1 cellular context compared by ENCODE assay signal in the genomic region with DNA sequence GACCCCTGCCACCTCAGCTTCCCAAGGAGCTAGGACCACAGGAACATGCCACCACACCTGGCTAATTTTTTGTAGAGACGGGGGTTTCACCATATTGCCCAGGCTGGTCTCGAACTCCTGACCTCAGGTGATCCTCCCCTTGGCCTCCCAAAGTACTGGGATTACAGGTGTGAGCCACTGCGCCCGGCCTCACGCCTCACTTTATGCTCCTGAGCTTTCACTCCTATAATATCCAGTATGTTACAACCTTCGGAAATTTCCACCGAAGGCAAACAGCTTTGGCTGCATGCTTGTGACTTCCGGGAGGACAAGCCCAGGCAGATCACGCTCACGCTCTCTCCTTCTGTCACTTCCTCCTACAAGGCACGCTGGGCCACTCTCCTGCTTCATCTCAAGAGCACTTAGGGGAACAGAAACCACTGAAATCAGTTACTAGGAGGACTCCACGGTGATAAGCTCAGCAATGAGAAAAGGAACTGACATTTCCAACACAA.
TF ChIP-seq lines count a peak whose summit lies in the region.

No MANE protein-coding gene starts in this region.

TF ChIP-seq in WTC11, 78 proteins besides CTCF, POLR2A, EP300 and RAD21 (continued from another document):
- TF ChIP-seq, protein P1, sequence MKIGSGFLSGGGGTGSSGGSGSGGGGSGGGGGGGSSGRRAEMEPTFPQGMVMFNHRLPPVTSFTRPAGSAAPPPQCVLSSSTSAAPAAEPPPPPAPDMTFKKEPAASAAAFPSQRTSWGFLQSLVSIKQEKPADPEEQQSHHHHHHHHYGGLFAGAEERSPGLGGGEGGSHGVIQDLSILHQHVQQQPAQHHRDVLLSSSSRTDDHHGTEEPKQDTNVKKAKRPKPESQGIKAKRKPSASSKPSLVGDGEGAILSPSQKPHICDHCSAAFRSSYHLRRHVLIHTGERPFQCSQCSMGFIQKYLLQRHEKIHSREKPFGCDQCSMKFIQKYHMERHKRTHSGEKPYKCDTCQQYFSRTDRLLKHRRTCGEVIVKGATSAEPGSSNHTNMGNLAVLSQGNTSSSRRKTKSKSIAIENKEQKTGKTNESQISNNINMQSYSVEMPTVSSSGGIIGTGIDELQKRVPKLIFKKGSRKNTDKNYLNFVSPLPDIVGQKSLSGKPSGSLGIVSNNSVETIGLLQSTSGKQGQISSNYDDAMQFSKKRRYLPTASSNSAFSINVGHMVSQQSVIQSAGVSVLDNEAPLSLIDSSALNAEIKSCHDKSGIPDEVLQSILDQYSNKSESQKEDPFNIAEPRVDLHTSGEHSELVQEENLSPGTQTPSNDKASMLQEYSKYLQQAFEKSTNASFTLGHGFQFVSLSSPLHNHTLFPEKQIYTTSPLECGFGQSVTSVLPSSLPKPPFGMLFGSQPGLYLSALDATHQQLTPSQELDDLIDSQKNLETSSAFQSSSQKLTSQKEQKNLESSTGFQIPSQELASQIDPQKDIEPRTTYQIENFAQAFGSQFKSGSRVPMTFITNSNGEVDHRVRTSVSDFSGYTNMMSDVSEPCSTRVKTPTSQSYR (CRISPR knock-in tag; IDR thresholded peaks at IDR 0.05), result no peak
- TF ChIP-seq HMGA2 (CRISPR knock-in tag; IDR thresholded peaks at IDR 0.05) (no peak), GRHL2 (CRISPR knock-in tag; IDR thresholded peaks at IDR 0.05; ENCODE audit: insufficient replicate concordance, severe bottlenecking) (no peak), RORB (CRISPR knock-in tag; IDR thresholded peaks at IDR 0.05) (no peak)
